In the genomic region with DNA sequence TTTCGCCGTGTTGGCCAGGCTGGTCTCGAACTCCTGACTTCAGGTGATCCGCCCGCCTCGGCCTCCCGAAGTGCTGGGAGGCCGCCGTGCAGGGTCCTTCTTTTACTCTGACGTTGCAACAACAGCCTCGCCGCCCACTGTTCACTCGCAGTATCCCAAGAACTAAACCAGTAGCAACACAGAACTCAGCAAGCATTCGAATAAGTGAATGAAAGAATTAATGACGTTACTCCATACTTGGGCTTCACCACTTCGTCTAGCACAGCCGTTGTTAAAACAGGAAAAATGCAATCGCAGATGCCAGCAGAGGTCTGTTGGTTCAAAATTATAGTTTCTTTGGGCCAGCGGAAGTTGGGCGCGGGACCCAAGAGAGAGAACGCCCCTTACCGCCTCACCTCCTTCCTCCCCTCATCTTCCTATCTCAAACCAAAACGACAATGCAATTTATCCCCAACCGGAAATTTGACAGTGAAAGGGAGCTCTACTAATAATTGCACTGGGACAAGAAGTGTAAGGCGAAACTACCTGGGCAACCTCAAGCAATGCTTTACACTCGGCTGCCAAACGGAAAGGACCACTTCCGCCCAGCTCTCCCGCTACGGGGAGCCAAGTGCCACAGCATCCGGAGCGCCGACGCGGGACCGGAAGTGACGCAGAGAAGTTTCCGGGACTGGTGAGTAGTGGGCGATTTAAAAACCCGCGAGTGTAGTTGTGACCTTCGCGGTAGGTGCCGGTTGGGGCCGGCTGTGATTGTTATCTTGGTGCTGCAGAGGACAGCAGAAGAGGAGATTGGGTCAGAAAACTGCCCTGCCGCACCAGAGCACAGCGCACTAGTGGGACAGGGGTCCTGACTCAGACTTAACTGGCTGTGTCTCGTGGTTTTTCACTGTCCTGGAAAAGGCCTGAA, we compare ENCODE assay signal across 8 cellular contexts. TPM values are rescaled to one million over a fixed set of nuclear protein-coding genes. Genes with fewer than 3 reads are reported as not detected.
DNase-seq lines count a peak whose midpoint lies in the region; ATAC-seq, FAIRE-seq and TF ChIP-seq lines count a peak whose summit lies in the region.

Gene NIF3L1 (plus strand): TSS at position 653 of the 907 bp plus-strand sequence. CDS start 2,573 bp downstream, outside the sequence.
Gene PPIL3 (minus strand): TSS at position 359 of the 907 bp plus-strand sequence. CDS start 1,462 bp downstream, outside the sequence.

- H3K27ac ChIP-seq in kidney (ENCODE audit: low read depth in 2 of 2, low read length in 2 of 2): peak within 1 kb of the TSS; percentile 94 to 95

- no peaks in the 10 kb centered on the region for H3K9me3 ChIP-seq in kidney (ENCODE audit: control insufficient read depth in 1 of 2, low read length in 2 of 2)

- DNase-seq in AG10803 (ENCODE audit: low read depth) (peak; percentile 96), NCI-H510A (lab: John Stamatoyannopoulos, UW) (peak; percentile 93), cerebellum (ENCODE audit: low spot score) (peak; percentile 93), kidney (peak; percentile 99)
- DNase-seq in activated CD4-positive, alpha-beta T cell treated with anti-CD3 and anti-CD28 coated beads for 1 hour: peak; percentile 94
- peak; percentile 98 for DNase-seq in stimulated activated CD4-positive, alpha-beta T cell treated with anti-CD3 and anti-CD28 coated beads, Interleukin-15, amount 100 ng/mL, for 24 hours

- peak; percentile 90 for ATAC-seq in HG03432 (IDR thresholded peaks at IDR 0.05; ENCODE audit: unreplicated experiment)

- no peak; the same call in 1 of the 2 replicates for TF ChIP-seq CTCF in AG10803 (conservative IDR thresholded peaks at IDR 0.05; ENCODE audit: low read length)
- TF ChIP-seq CTCF in kidney (IDR thresholded peaks at IDR 0.05; ENCODE audit: borderline replicate concordance, extremely low read depth, insufficient read depth): no peak

- H3K4me1 ChIP-seq in kidney (ENCODE audit: control insufficient read depth in 1 of 2, insufficient read depth in 1 of 2, low read depth in 1 of 2, low read length in 2 of 2): peaks cover 0 to 3% of the 10 kb centered on the region in 2 donors

- peak; percentile 82 for TF ChIP-seq POLR2A in GM19099 (IDR thresholded peaks at IDR 0.05; ENCODE audit: extremely low read depth, insufficient read length, low read depth)

- H3K9ac ChIP-seq in kidney (ENCODE audit: low read length in 2 of 2): peak within 1 kb of the TSS; percentile 87 to 90

- no peaks in the 10 kb centered on the region for H3K36me3 ChIP-seq in kidney (ENCODE audit: control insufficient read depth in 1 of 2, insufficient read depth in 2 of 2, low read length in 2 of 2)

- FAIRE-seq in kidney (lab: Jason Lieb, UNC): peak; percentile 11

- intact Hi-C loops in kidney (cut with DNase I): no loop called here

- peak within 1 kb of the TSS; percentile 87 for H3K4me3 ChIP-seq in AG10803 (ENCODE audit: low read length)
- H3K4me3 ChIP-seq in kidney (ENCODE audit: low read length in 2 of 2): peak within 1 kb of the TSS; percentile 96 to 98

RNA-seq across cellular contexts. Expression of gene NIF3L1, which starts in this region (rescaled TPM):
- 34.1 TPM for total RNA-seq in cerebellum
- total RNA-seq in kidney: 24.6 TPM
- 29.7 TPM for polyA plus RNA-seq in kidney (ENCODE audit: insufficient read depth, low read depth, low replicate concordance)

RNA-seq across cellular contexts. Expression of gene PPIL3, which starts in this region (rescaled TPM):
- total RNA-seq in cerebellum: 55.8 TPM
- total RNA-seq in kidney: 26.7 TPM
- polyA plus RNA-seq in kidney (ENCODE audit: insufficient read depth, low read depth, low replicate concordance): 27.0 TPM

Comparison
In these comparisons a context has a peak if more than half of its experiments do, and no peak if none do; other contexts are left out.
1. Peak in every context shown above with its lines: DNase-seq, ATAC-seq, H3K4me3 ChIP-seq and H3K27ac ChIP-seq.